In the genomic region with DNA sequence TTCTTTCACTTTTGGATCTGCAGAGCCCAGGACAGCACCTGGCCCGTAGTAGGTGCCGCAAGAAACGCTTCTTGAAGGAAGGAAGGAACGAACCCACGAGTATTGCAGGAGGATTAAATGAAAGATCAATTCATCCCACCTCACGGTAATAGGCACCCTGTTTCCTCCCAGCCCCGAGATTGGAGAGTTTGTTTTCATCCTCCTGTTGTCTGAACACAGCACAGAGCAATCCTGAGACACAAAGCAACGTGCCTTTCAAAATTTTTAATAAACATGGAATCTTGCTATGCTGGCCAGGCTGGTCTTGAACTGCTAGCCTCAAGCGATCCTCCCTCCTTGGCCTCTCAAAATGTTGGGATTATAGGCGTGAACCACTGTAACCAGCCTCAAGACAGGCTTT, we compare ENCODE assay signal across 8 cellular contexts. TPM values are rescaled to one million over a fixed set of nuclear protein-coding genes. Genes with fewer than 3 reads are reported as not detected.
DNase-seq lines count a peak whose midpoint lies in the region; ATAC-seq, FAIRE-seq and TF ChIP-seq lines count a peak whose summit lies in the region.
"Not testable (repeated sequence)": the region's sequence is repeated elsewhere in the genome, so short reads cannot be mapped to it uniquely, and the experiment has no call there.

No MANE protein-coding gene starts in this region.

- not testable (repeated sequence) for TF ChIP-seq RAD21 in H1 (IDR thresholded peaks at IDR 0.05 in 1 of 2, conservative IDR thresholded peaks at IDR 0.05 in 1 of 2; ENCODE audit: low read depth in 2 of 2, low read length in 2 of 2)

- not testable (repeated sequence) for H3K9ac ChIP-seq in H1 (replicated peaks in 1 of 4; ENCODE audit: extremely low read depth in 1 of 4, low read depth in 3 of 4, low read length in 3 of 4)

- not testable (repeated sequence) for H2BK5ac ChIP-seq in H1 (ENCODE audit: low read depth, low read length)

- not testable (repeated sequence) for H3K56ac ChIP-seq in H1 (replicated peaks; ENCODE audit: insufficient read length, low read depth, low read length)

- not testable (repeated sequence) for H2BK20ac ChIP-seq in H1 (ENCODE audit: low read length)

- not testable (repeated sequence) for H3K4me1 ChIP-seq in CD4-positive, CD25-positive, alpha-beta regulatory T cell (ENCODE audit: control insufficient read depth, insufficient read depth, low read length, poor library complexity, severe bottlenecking); H1 (replicated peaks in 1 of 4; ENCODE audit: control insufficient read depth in 3 of 4, insufficient read depth in 4 of 4, low read length in 3 of 4); aorta (ENCODE audit: control insufficient read depth in 1 of 2, insufficient read depth in 2 of 2, low read length in 2 of 2)

- not testable (repeated sequence) for H3K36me3 Mint-ChIP-seq in CD4-positive, CD25-positive, alpha-beta regulatory T cell; activated T-cell treated with anti-CD3 and anti-CD28 coated beads, Interleukin-2, amount 50 U/mL, for 24 hours (ENCODE audit: low read depth); activated naive CD4-positive, alpha-beta T cell treated with anti-CD3 and anti-CD28 coated beads, Interleukin-2, amount 50 U/mL, for 24 hours; naive B cell; osteocyte (ENCODE audit: unreplicated experiment)

- in situ Hi-C loops in GM13976 (cut with MboI; ENCODE audit: low sequenced_read_pairs, unreplicated experiment) = not testable (repeated sequence)

- not testable (repeated sequence) for H3K79me1 ChIP-seq in H1 (ENCODE audit: low read depth, low read length)

- not testable (repeated sequence) for H4K5ac ChIP-seq in H1 (ENCODE audit: insufficient read length, low read depth, low read length)

- intact Hi-C loops in aorta (cut with DNase I) = loop anchor here in 1 of 2 donors (10.0 kb wide), 1 partner anchor 368 kb away; no protein-coding TSS in a partner anchor

- not testable (repeated sequence) for H3K4me2 ChIP-seq in H1 (ENCODE audit: insufficient read depth in 1 of 2, low read depth in 2 of 2, low read length in 2 of 2)

- not testable (repeated sequence) for H4K8ac ChIP-seq in H1 (ENCODE audit: extremely low read depth, insufficient read depth, low read length)

- H2BK120ac ChIP-seq in H1 (replicated peaks; ENCODE audit: low read depth, low read length) = not testable (repeated sequence)

- peak; percentile 68 for FAIRE-seq in H1 (lab: Jason Lieb, UNC)

- H3K36me3 ChIP-seq in CD4-positive, CD25-positive, alpha-beta regulatory T cell (ENCODE audit: control insufficient read depth, insufficient read depth, low read length); H1 (ENCODE audit: control insufficient read depth in 2 of 4, insufficient read depth in 4 of 4, low read length in 3 of 4); aorta (ENCODE audit: control insufficient read depth in 1 of 2, insufficient read depth in 2 of 2, low read length in 1 of 2): not testable (repeated sequence)

- H3K9me3 Mint-ChIP-seq in CD4-positive, CD25-positive, alpha-beta regulatory T cell; activated T-cell treated with anti-CD3 and anti-CD28 coated beads, Interleukin-2, amount 50 U/mL, for 24 hours; activated naive CD4-positive, alpha-beta T cell treated with anti-CD3 and anti-CD28 coated beads, Interleukin-2, amount 50 U/mL, for 24 hours; naive B cell; osteocyte (ENCODE audit: unreplicated experiment): not testable (repeated sequence)

- CTCF ChIA-PET in H1 (lab: Charles Lee; ENCODE audit: partially characterized antibody) = not testable (repeated sequence)

- H3K27me3 ChIP-seq in CD4-positive, CD25-positive, alpha-beta regulatory T cell (ENCODE audit: control insufficient read depth, insufficient read depth, low read length); H1 (replicated peaks in 1 of 4; ENCODE audit: control insufficient read depth in 3 of 4, extremely low read depth in 1 of 4, insufficient read depth in 3 of 4, low read length in 3 of 4); aorta (ENCODE audit: control insufficient read depth in 1 of 2, insufficient read depth in 2 of 2, low read length in 1 of 2): not testable (repeated sequence)

- H3K9me3 ChIP-seq in CD4-positive, CD25-positive, alpha-beta regulatory T cell (ENCODE audit: control insufficient read depth in 2 of 2, low read length in 2 of 2); H1 (ENCODE audit: insufficient read depth in 2 of 2, low read depth in 1 of 2, low read length in 1 of 2); aorta (ENCODE audit: control insufficient read depth, low read length): not testable (repeated sequence)

- not testable (repeated sequence) for TF ChIP-seq CTCF in GM13976 (IDR thresholded peaks at IDR 0.05; ENCODE audit: borderline replicate concordance, control extremely low read depth, extremely low read depth, insufficient read depth, missing control alignments); H1 (IDR thresholded peaks at IDR 0.05; ENCODE audit: control extremely low read depth in 1 of 3, insufficient read depth in 1 of 3, low read depth in 1 of 3, low read length in 3 of 3); osteocyte (IDR thresholded peaks at IDR 0.05)

- ATAC-seq in CD4-positive, CD25-positive, alpha-beta regulatory T cell (ENCODE audit: low read depth in 2 of 2); naive B cell (ENCODE audit: low read depth in 2 of 2); aorta (ENCODE audit: low FRiP score): not testable (repeated sequence)

- H3K79me2 ChIP-seq in H1 (ENCODE audit: control insufficient read depth in 1 of 2, insufficient read depth in 2 of 2, low read length in 2 of 2) = not testable (repeated sequence)

- peak overlapping the region; percentile 32; the same call in 1 of the 2 replicates for H3K18ac ChIP-seq in H1 (ENCODE audit: extremely low read depth, low read length)

- not testable (repeated sequence) for H2AFZ ChIP-seq in H1 (ENCODE audit: low read length)

- TF ChIP-seq EP300 in H1 (IDR thresholded peaks at IDR 0.05; ENCODE audit: borderline replicate concordance in 1 of 2, low read depth in 2 of 2, low read length in 2 of 2) = not testable (repeated sequence)

- H3K4me1 Mint-ChIP-seq in CD4-positive, CD25-positive, alpha-beta regulatory T cell; activated T-cell treated with anti-CD3 and anti-CD28 coated beads, Interleukin-2, amount 50 U/mL, for 24 hours (ENCODE audit: low read depth); naive B cell; osteocyte (ENCODE audit: unreplicated experiment): not testable (repeated sequence)
- H3K4me1 Mint-ChIP-seq in activated naive CD4-positive, alpha-beta T cell treated with anti-CD3 and anti-CD28 coated beads, Interleukin-2, amount 50 U/mL, for 24 hours = peaks cover 12% of the 10 kb centered on the region

- not testable (repeated sequence) for H3K27me3 Mint-ChIP-seq in CD4-positive, CD25-positive, alpha-beta regulatory T cell; activated naive CD4-positive, alpha-beta T cell treated with anti-CD3 and anti-CD28 coated beads, Interleukin-2, amount 50 U/mL, for 24 hours; osteocyte (ENCODE audit: unreplicated experiment)
- peaks cover 21% of the 10 kb centered on the region for H3K27me3 Mint-ChIP-seq in activated T-cell treated with anti-CD3 and anti-CD28 coated beads, Interleukin-2, amount 50 U/mL, for 24 hours
- H3K27me3 Mint-ChIP-seq in naive B cell = peaks cover 8 to 21% (median 19%) of the 10 kb centered on the region in 3 donors

- H2BK15ac ChIP-seq in H1 (ENCODE audit: low read length) = not testable (repeated sequence)

- not testable (repeated sequence) for H3K27ac Mint-ChIP-seq in CD4-positive, CD25-positive, alpha-beta regulatory T cell; activated T-cell treated with anti-CD3 and anti-CD28 coated beads, Interleukin-2, amount 50 U/mL, for 24 hours; activated naive CD4-positive, alpha-beta T cell treated with anti-CD3 and anti-CD28 coated beads, Interleukin-2, amount 50 U/mL, for 24 hours; naive B cell; osteocyte (ENCODE audit: unreplicated experiment)

- POLR2A ChIA-PET in H1 (lab: Charles Lee; ENCODE audit: partially characterized antibody) = not testable (repeated sequence)

- peak overlapping the region in 3 of 4 donors; percentile 43 to 62 (median 46) for H3K4me3 Mint-ChIP-seq in CD4-positive, CD25-positive, alpha-beta regulatory T cell
- H3K4me3 Mint-ChIP-seq in activated T-cell treated with anti-CD3 and anti-CD28 coated beads, Interleukin-2, amount 50 U/mL, for 24 hours = peak overlapping the region; percentile 28
- H3K4me3 Mint-ChIP-seq in activated naive CD4-positive, alpha-beta T cell treated with anti-CD3 and anti-CD28 coated beads, Interleukin-2, amount 50 U/mL, for 24 hours = peak overlapping the region; percentile 74
- H3K4me3 Mint-ChIP-seq in naive B cell = peak overlapping the region; percentile 40 to 87 (median 70)
- not testable (repeated sequence) for H3K4me3 Mint-ChIP-seq in osteocyte (ENCODE audit: unreplicated experiment)

- DNase-seq in CD4-positive, CD25-positive, alpha-beta regulatory T cell; activated T-cell treated with anti-CD3 and anti-CD28 coated beads, Interleukin-2, amount 50 U/mL, for 24 hours; H1 (ENCODE audit: low read depth in 1 of 2, low spot score in 2 of 2); naive B cell: not testable (repeated sequence)
- DNase-seq in GM13976 (ENCODE audit: low spot score) (peak; percentile 16), osteocyte (ENCODE audit: extremely low spot score, unreplicated experiment) (peak; percentile 56), aorta (peak; percentile 5 to 6)

- TF ChIP-seq POLR2A in H1 (IDR thresholded peaks at IDR 0.05; ENCODE audit: control extremely low read depth in 1 of 2, low read depth in 2 of 2, low read length in 2 of 2) = not testable (repeated sequence)

- not testable (repeated sequence) for H3K4me3 ChIP-seq in CD4-positive, CD25-positive, alpha-beta regulatory T cell (ENCODE audit: low read depth, low read length); H1 (ENCODE audit: extremely low read depth in 1 of 4, insufficient read depth in 2 of 4, low read depth in 3 of 4, low read length in 4 of 4); aorta (ENCODE audit: low read length in 2 of 2)

- H4K91ac ChIP-seq in H1 (replicated peaks; ENCODE audit: insufficient read length, low read length) = not testable (repeated sequence)

- H2AK5ac ChIP-seq in H1 (ENCODE audit: low read depth, low read length) = not testable (repeated sequence)

- H3K27ac ChIP-seq in CD4-positive, CD25-positive, alpha-beta regulatory T cell (ENCODE audit: insufficient read depth, low read length, poor library complexity, severe bottlenecking); H1 (ENCODE audit: low read depth, low read length); aorta (ENCODE audit: low read depth in 1 of 2, low read length in 2 of 2): not testable (repeated sequence)

- H3K4ac ChIP-seq in H1 (replicated peaks; ENCODE audit: insufficient read length, low read depth, low read length) = not testable (repeated sequence)

- not testable (repeated sequence) for H3K14ac ChIP-seq in H1 (ENCODE audit: insufficient read length)

- not testable (repeated sequence) for H3K23ac ChIP-seq in H1 (ENCODE audit: insufficient read length)

- not testable (repeated sequence) for H4K20me1 ChIP-seq in H1 (replicated peaks in 1 of 2; ENCODE audit: control insufficient read depth in 1 of 2, insufficient read depth in 2 of 2, low read length in 2 of 2)

- not testable (repeated sequence) for H3K23me2 ChIP-seq in H1 (ENCODE audit: low read depth, low read length)

- WGBS in H1 (ENCODE audit: extremely low coverage in 1 of 2, insufficient coverage in 1 of 2, insufficient read length in 1 of 2, insufficient replicate concordance in 2 of 2, low coverage in 1 of 2, low lambda C conversion rate in 2 of 2, missing lambda C conversion rate in 1 of 2), 2 experiments = 78% methylated on average over 10 of the region's 10 CpGs; no CpG with 5 or more reads in 1 of the 2 experiments
- 75 to 85% methylated on average over 10 of the region's 10 CpGs for WGBS in aorta, 2 donors

- not testable (repeated sequence) for H2BK12ac ChIP-seq in H1 (ENCODE audit: low read depth, low read length)

RNA-seq across cellular contexts. Expression of a gene that starts 48.5 kb away (rescaled TPM):
- total RNA-seq in CD4-positive, CD25-positive, alpha-beta regulatory T cell = 105 TPM
- polyA plus RNA-seq in CD4-positive, CD25-positive, alpha-beta regulatory T cell = 10 to 100 TPM; 14.6 to 18.6 (median 18.2) TPM
- total RNA-seq in H1 (2021; fragmentation: NEBNext Ultra II Directional; extraction: Animal tissue kit (Norgen Biotek cat#: 25700)) = 48.3 and 49.5 TPM in 2 replicates
- 36.5 and 64.4 TPM in 2 replicates for polyA plus RNA-seq in H1 (2011; rRNA removed)
- polyA plus RNA-seq in H1 (2011; cell fraction: cytosol; rRNA removed) = 25.1 TPM
- 154 TPM for polyA plus RNA-seq in H1 (2011; cell fraction: nucleus; rRNA removed)
- polyA plus RNA-seq in H1 (2012, experiment 1 of 2) = 35.4 to 37.3 TPM (median 36.3 TPM) in 4 replicates
- polyA plus RNA-seq in H1 (2012, experiment 2 of 2) = 13.3 TPM
- polyA plus RNA-seq in H1 (2013, experiment 1 of 2) = 51.5 TPM
- polyA plus RNA-seq in H1 (2013, experiment 2 of 2) = 47.2 TPM
- polyA minus RNA-seq in H1 (2011; rRNA and poly(A)+ RNA removed) = 18.9 and 20.6 TPM in 2 replicates
- 20.5 TPM for polyA minus RNA-seq in H1 (2011; cell fraction: cytosol; rRNA and poly(A)+ RNA removed)
- polyA minus RNA-seq in H1 (2011; cell fraction: nucleus; rRNA and poly(A)+ RNA removed) = 37.8 TPM
- 10 to 100 TPM in 5 of 6 donors, 1 to 10 TPM in 1; 10.0 to 33.5 (median 19.0) TPM for polyA plus RNA-seq in naive B cell (ENCODE audit: low read depth in 6 of 6)
- 48.0 and 51.3 TPM in 2 replicates for total RNA-seq in osteocyte
- 10 to 100 TPM; 43.7 to 72.3 TPM for total RNA-seq in aorta
- 10 to 100 TPM; 13.4 to 53.7 TPM for polyA plus RNA-seq in aorta
